In the genomic region with DNA sequence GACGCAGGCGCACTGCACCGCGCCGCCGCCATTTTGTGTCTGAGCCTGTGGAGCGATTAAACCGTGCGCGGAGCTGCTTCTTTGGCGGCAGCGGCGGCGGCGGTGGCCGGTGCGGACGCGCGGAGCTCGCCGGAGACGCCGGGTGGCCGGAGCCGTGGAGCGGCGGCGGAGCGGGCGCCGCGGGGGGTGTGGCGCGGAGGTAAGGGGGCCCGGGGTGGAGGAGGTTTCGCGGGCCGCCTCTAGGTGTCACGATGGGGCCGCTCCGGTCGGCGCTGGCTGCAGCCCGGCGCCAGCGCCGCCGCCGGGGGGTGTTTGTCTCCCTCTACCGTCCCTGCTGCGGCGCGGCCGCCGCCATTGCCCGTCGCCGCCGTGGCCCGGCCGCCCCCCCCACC, we compare ENCODE assay signal across 8 cellular contexts. TPM values are rescaled to one million over a fixed set of nuclear protein-coding genes. Genes with fewer than 3 reads are reported as not detected.
DNase-seq lines count a peak whose midpoint lies in the region; ATAC-seq and TF ChIP-seq lines count a peak whose summit lies in the region.

A gene with protein sequence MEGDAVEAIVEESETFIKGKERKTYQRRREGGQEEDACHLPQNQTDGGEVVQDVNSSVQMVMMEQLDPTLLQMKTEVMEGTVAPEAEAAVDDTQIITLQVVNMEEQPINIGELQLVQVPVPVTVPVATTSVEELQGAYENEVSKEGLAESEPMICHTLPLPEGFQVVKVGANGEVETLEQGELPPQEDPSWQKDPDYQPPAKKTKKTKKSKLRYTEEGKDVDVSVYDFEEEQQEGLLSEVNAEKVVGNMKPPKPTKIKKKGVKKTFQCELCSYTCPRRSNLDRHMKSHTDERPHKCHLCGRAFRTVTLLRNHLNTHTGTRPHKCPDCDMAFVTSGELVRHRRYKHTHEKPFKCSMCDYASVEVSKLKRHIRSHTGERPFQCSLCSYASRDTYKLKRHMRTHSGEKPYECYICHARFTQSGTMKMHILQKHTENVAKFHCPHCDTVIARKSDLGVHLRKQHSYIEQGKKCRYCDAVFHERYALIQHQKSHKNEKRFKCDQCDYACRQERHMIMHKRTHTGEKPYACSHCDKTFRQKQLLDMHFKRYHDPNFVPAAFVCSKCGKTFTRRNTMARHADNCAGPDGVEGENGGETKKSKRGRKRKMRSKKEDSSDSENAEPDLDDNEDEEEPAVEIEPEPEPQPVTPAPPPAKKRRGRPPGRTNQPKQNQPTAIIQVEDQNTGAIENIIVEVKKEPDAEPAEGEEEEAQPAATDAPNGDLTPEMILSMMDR (plus strand): TSS at position 1 of the 392 bp plus-strand sequence. CDS start 48,307 bp downstream, outside the sequence.

- DNase-seq in AG09319 (ENCODE audit: extremely low read depth, low read depth): peak; percentile 68
- peak; percentile 65 for DNase-seq in NCI-H226
- peak; percentile 81 for DNase-seq in activated CD4-positive, alpha-beta T cell treated with anti-CD3 and anti-CD28 coated beads, Interleukin-2, amount 50 U/mL, for 1 hour
- peak; percentile 93 for DNase-seq in mesenteric fat pad (ENCODE audit: low spot score)
- peak; percentile 68 to 73 for DNase-seq in stimulated activated CD8-positive, alpha-beta memory T cell treated with anti-CD3 and anti-CD28 coated beads, Interleukin-15, amount 100 ng/mL, for 48 hours (ENCODE audit: low read depth in 2 of 2)

- ATAC-seq in GM18858 (IDR thresholded peaks at IDR 0.05; ENCODE audit: unreplicated experiment): peak; percentile 22
- ATAC-seq in HG03064 (IDR thresholded peaks at IDR 0.05; ENCODE audit: low read depth, unreplicated experiment): peak; percentile 48

- H3K27me3 ChIP-seq in endocrine pancreas (ENCODE audit: control insufficient read depth, insufficient read depth, low read length): no peaks in the 10 kb centered on the region

- peak; percentile 31; the same call in 1 of the 2 replicates for TF ChIP-seq CTCF in AG09319 (IDR thresholded peaks at IDR 0.05; ENCODE audit: low read depth, low read length)

- no peaks in the 10 kb centered on the region for H3K9me3 ChIP-seq in endocrine pancreas (ENCODE audit: control insufficient read depth, low read length)

- peak within 1 kb of the TSS; percentile 35 for H3K4me3 ChIP-seq in endocrine pancreas (ENCODE audit: control insufficient read depth, insufficient read depth, low read length)

- H3K9ac ChIP-seq in endocrine pancreas (ENCODE audit: control insufficient read depth, insufficient read depth, low read length): peak within 1 kb of the TSS; percentile 88

- peaks cover 16% of the 10 kb centered on the region for H3K4me1 ChIP-seq in endocrine pancreas (ENCODE audit: control insufficient read depth, insufficient read depth, low read length)

- no peaks in the 10 kb centered on the region for H3K36me3 ChIP-seq in endocrine pancreas (ENCODE audit: control insufficient read depth, insufficient read depth, low read length)

RNA-seq across cellular contexts. Expression of the gene that starts here (rescaled TPM):
- 26.2 TPM for total RNA-seq in mesenteric fat pad

Comparison
In these comparisons a context has a peak if more than half of its experiments do, and no peak if none do; other contexts are left out.
1. Peak in every context shown above with its lines: DNase-seq, ATAC-seq and H3K4me3 ChIP-seq.